ENCODE assay signal across 5 cellular contexts in the genomic region with DNA sequence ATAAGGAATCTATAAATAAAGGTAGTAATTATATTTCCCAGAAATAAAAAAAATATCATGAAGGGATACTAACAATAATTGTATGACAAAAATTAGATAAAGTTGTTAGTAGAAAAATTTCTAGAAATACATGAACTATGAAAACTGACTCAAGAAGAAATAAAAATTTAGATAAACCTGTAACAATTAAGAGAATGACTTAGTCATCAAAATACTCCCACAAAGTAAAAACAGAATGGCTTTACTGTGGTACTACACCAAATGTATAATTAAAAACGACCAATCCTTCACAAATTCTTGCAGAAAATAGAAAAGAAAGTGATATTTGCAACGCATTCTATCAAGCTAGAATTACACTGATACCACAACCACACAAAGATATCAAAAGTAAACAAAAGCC.
"Had no signal": no experiment of that assay in that cellular context is flagged by ENCODE, and none has a peak within 500 bp of the region (broad histone marks: within the 10 kb centered on the region; RNA-seq: fewer than 3 reads in every experiment).

No MANE protein-coding gene starts in this region.

- FAIRE-seq: HTR-8/SVneo had no signal

- DNase-seq: IMR-90, KBM-7, KG1 had no signal

- H3K27ac ChIP-seq: HL-60 had no signal
